21 cellular contexts compared by ENCODE assay signal in genomic region chr12:95480230-95480629, GRCh38. TPM values are rescaled to one million over a fixed set of nuclear protein-coding genes. Genes with fewer than 3 reads are reported as not detected.
DNase-seq lines count a peak whose midpoint lies in the region; ATAC-seq, FAIRE-seq and TF ChIP-seq lines count a peak whose summit lies in the region.
"Had no signal": no experiment of that assay in that cellular context is flagged by ENCODE, and none has a peak within 500 bp of the region (broad histone marks: within the 10 kb centered on the region; RNA-seq: fewer than 3 reads in every experiment).

No MANE protein-coding gene starts in this region.

- H3K27ac Mint-ChIP-seq in T-helper 17 cell (peak overlapping the region; percentile 90), endothelial cell (ENCODE audit: unreplicated experiment) (peak overlapping the region; percentile 53)
- H3K27ac Mint-ChIP-seq: endodermal cell had no signal

- H3K9ac ChIP-seq in MM.1S (ENCODE audit: low read length): no peak overlapping the region

- H3K36me3 Mint-ChIP-seq in T-helper 17 cell (ENCODE audit: low read depth) (peaks cover 10% of the 10 kb centered on the region), endothelial cell (ENCODE audit: low read depth, unreplicated experiment) (peaks cover 17% of the 10 kb centered on the region)

- no peak for TF ChIP-seq CTCF in AG04449 (IDR thresholded peaks at IDR 0.05; ENCODE audit: insufficient read depth, low read length, missing control alignments)
- no peak for TF ChIP-seq CTCF in endothelial cell (IDR thresholded peaks at IDR 0.05; ENCODE audit: unreplicated experiment)
- TF ChIP-seq CTCF in MM.1S (IDR thresholded peaks at IDR 0.05; ENCODE audit: low read length): no peak

- peaks cover 96% of the 10 kb centered on the region for H3K79me2 ChIP-seq in MM.1S (ENCODE audit: low read length)

- peak; percentile 76 for DNase-seq in AG04449 (ENCODE audit: low read depth, low spot score)
- no peak for DNase-seq in GM12892 (ENCODE audit: insufficient read length)
- no peak for DNase-seq in T-helper 17 cell
- DNase-seq in endothelial cell (ENCODE audit: low spot score): no peak
- no peak for DNase-seq in OCI-M2 (lab: John Stamatoyannopoulos, UW; ENCODE audit: unreplicated experiment)
- no peak for DNase-seq in MM.1S
- no peak for DNase-seq in UCSD-AML1 (lab: John Stamatoyannopoulos, UW; ENCODE audit: unreplicated experiment)
- DNase-seq in caudate nucleus (lab: John Stamatoyannopoulos, UW): no peak
- DNase-seq: activated CD8-positive, alpha-beta memory T cell treated with anti-CD3 and anti-CD28 coated beads, Interleukin-2, amount 50 U/mL, for 48 hours; EL; endodermal cell; MG63; NCI-H2107; sigmoid colon; SJCRH30; stimulated activated CD4-positive, alpha-beta T cell treated with anti-CD3 and anti-CD28 coated beads, Interleukin-4, amount 100 ng/mL, for 24 hours; stimulated activated naive B cell treated with anti-CD40 and anti-IgM and Interleukin-4, amounts not matched to agents 10 μg/mL and 1 μg/mL and 100 μg/mL, for 72 hours had no signal

- no peak overlapping the region for H3K4me2 ChIP-seq in MM.1S (ENCODE audit: low read depth, low read length)

- H3F3A ChIP-seq in MM.1S (ENCODE audit: insufficient read depth, low read length): no peaks in the 10 kb centered on the region

- H3K9me3 Mint-ChIP-seq in endothelial cell (ENCODE audit: unreplicated experiment): no peaks in the 10 kb centered on the region
- H3K9me3 Mint-ChIP-seq: brain; endodermal cell; neural crest cell; stimulated activated naive B cell treated with anti-CD40 and anti-IgM and Interleukin-4, amounts not matched to agents 10 μg/mL and 1 μg/mL and 100 μg/mL, for 72 hours had no signal

- no peaks in the 10 kb centered on the region for H3K9me2 ChIP-seq in MM.1S (replicated peaks; ENCODE audit: insufficient read depth, low read length)

- H3K27me3 Mint-ChIP-seq in T-helper 17 cell (no peaks in the 10 kb centered on the region), endothelial cell (ENCODE audit: unreplicated experiment) (peaks cover 2% of the 10 kb centered on the region)
- H3K27me3 Mint-ChIP-seq: brain; stimulated activated naive B cell treated with anti-CD40 and anti-IgM and Interleukin-4, amounts not matched to agents 10 μg/mL and 1 μg/mL and 100 μg/mL, for 72 hours had no signal

- 0 out of 2 replicates have a peak, but pooled peaks cover 7% of the 10 kb centered on the region for H3K4me1 ChIP-seq in MM.1S (ENCODE audit: low read length)
- H3K4me1 ChIP-seq: SJCRH30 had no signal

- no peak overlapping the region for H3K4me3 ChIP-seq in AG04449 (ENCODE audit: low read depth, low read length)
- H3K4me3 ChIP-seq in MM.1S (ENCODE audit: low read length): no peak overlapping the region
- H3K4me3 ChIP-seq: MG63, sigmoid colon, SJCRH30 had no signal

- peak overlapping the region; percentile 31 for H3K4me3 Mint-ChIP-seq in T-helper 17 cell
- H3K4me3 Mint-ChIP-seq in endothelial cell (ENCODE audit: unreplicated experiment): no peak overlapping the region
- H3K4me3 Mint-ChIP-seq: endodermal cell; stimulated activated naive B cell treated with anti-CD40 and anti-IgM and Interleukin-4, amounts not matched to agents 10 μg/mL and 1 μg/mL and 100 μg/mL, for 72 hours had no signal

- H3K27ac ChIP-seq in MM.1S (ENCODE audit: low read length) (no peak overlapping the region), caudate nucleus (ENCODE audit: low read depth, low read length) (no peak overlapping the region)
- H3K27ac ChIP-seq: HL-60, SJCRH30 had no signal

- H4K20me1 ChIP-seq in MM.1S (ENCODE audit: insufficient read depth, low read length): peaks cover 18% of the 10 kb centered on the region

- no peak for ATAC-seq in T-helper 17 cell
- ATAC-seq: stimulated activated naive B cell treated with anti-CD40 and anti-IgM and Interleukin-4, amounts not matched to agents 10 μg/mL and 1 μg/mL and 100 μg/mL, for 72 hours had no signal

- H3K27me3 ChIP-seq in MM.1S (replicated peaks; ENCODE audit: insufficient read depth, low read length): no peaks in the 10 kb centered on the region
- H3K27me3 ChIP-seq: MG63, sigmoid colon, SJCRH30 had no signal

- H2AFZ ChIP-seq in MM.1S (ENCODE audit: low read length): no peak overlapping the region

- FAIRE-seq in GM12892 (lab: Jason Lieb, UNC): peak; percentile 48
- FAIRE-seq: H1 had no signal

- H3K36me3 ChIP-seq in MM.1S (replicated peaks; ENCODE audit: insufficient read depth, low read length): no peaks in the 10 kb centered on the region; the same call in 1 of the 2 replicates

- TF ChIP-seq POLR2A in GM12892 (IDR thresholded peaks at IDR 0.05; ENCODE audit: low read depth, low read length): no peak

- H3K4me1 Mint-ChIP-seq in T-helper 17 cell: peaks cover 46% of the 10 kb centered on the region
- H3K4me1 Mint-ChIP-seq in endothelial cell (ENCODE audit: unreplicated experiment): peaks cover 29% of the 10 kb centered on the region

- CTCF ChIA-PET in AG04449 (lab: Yijun Ruan, JAX): no interaction called here

- no peaks in the 10 kb centered on the region for H3K9me3 ChIP-seq in T-helper 17 cell (ENCODE audit: control insufficient read depth, low read length, poor library complexity, severe bottlenecking)
- H3K9me3 ChIP-seq in MM.1S (replicated peaks; ENCODE audit: insufficient read depth, low read length): no peaks in the 10 kb centered on the region
- H3K9me3 ChIP-seq: MG63, sigmoid colon, SJCRH30 had no signal

- POLR2A ChIA-PET in AG04449 (lab: Yijun Ruan, JAX): no interaction called here

RNA-seq across cellular contexts. Expression of gene METAP2, which starts 6.3 kb away (rescaled TPM):
- 81.9 TPM for polyA plus RNA-seq in GM12892 (2012; ENCODE audit: missing spikeins)
- total RNA-seq in T-helper 17 cell: 10 to 100 TPM; 50.7 to 60.3 TPM
- 69.6 TPM for total RNA-seq in endothelial cell (ENCODE audit: unreplicated experiment)
